15 cellular contexts compared by ENCODE assay signal in genomic region chr1:30046751-30047150, GRCh38.
DNase-seq lines count a peak whose midpoint lies in the region; ATAC-seq, FAIRE-seq and TF ChIP-seq lines count a peak whose summit lies in the region.
"Had no signal": no experiment of that assay in that cellular context is flagged by ENCODE, and none has a peak within 500 bp of the region (broad histone marks: within the 10 kb centered on the region; RNA-seq: fewer than 3 reads in every experiment).

No MANE protein-coding gene starts in this region.

- no peak overlapping the region for H3K23ac ChIP-seq in H9 (ENCODE audit: insufficient read length, low read depth, low read length)

- H3K14ac ChIP-seq in H9 (ENCODE audit: insufficient read depth, low read length) = no peak overlapping the region

- no peaks in the 10 kb centered on the region for H4K20me1 ChIP-seq in H9 (ENCODE audit: control insufficient read depth, insufficient read depth, insufficient read length)
- H4K20me1 ChIP-seq: BLaER1 had no signal

- no peak overlapping the region for H2BK20ac ChIP-seq in H9 (ENCODE audit: low read depth, low read length, poor library complexity, severe bottlenecking)

- TF ChIP-seq CTCF in H9 (conservative IDR thresholded peaks at IDR 0.05) (no peak), coronary artery (IDR thresholded peaks at IDR 0.05) (no peak), stomach (IDR thresholded peaks at IDR 0.05) (no peak)

- no peak overlapping the region for H2AFZ ChIP-seq in H9 (ENCODE audit: low read length)

- H3K4me1 Mint-ChIP-seq in H9 = peaks cover 17 to 21% of the 10 kb centered on the region in 2 experiments

- H3T11ph ChIP-seq in H9 (ENCODE audit: low read length) = no peak overlapping the region

- no peak overlapping the region for H2AK5ac ChIP-seq in H9 (ENCODE audit: insufficient read length, low read length)

- no peak for TF ChIP-seq POLR2A in stomach (IDR thresholded peaks at IDR 0.05)
- TF ChIP-seq POLR2A in GM12892 (IDR thresholded peaks at IDR 0.05; ENCODE audit: low read depth, low read length) = no peak

- H3K4me3 Mint-ChIP-seq in H9 = no peak overlapping the region
- H3K4me3 Mint-ChIP-seq: CD8-positive, alpha-beta memory T cell had no signal

- H3K56ac ChIP-seq in H9 (ENCODE audit: insufficient read length, low read depth, low read length) = no peak overlapping the region

- no peak overlapping the region for H3K18ac ChIP-seq in H9 (ENCODE audit: insufficient read length, low read depth, low read length)

- H3K9me3 ChIP-seq in H9 (ENCODE audit: control insufficient read depth, low read depth, low read length) = no peaks in the 10 kb centered on the region
- peaks cover 0 to 16% (median 6%) of the 10 kb centered on the region in 4 donors for H3K9me3 ChIP-seq in stomach
- H3K9me3 ChIP-seq: A549, Caco-2 had no signal

- no peak overlapping the region for H2BK120ac ChIP-seq in H9 (ENCODE audit: low read depth, low read length, poor library complexity, severe bottlenecking)

- H3K27me3 Mint-ChIP-seq in H9 (ENCODE audit: low read depth) = no peaks in the 10 kb centered on the region

- H2BK5ac ChIP-seq in H9 (ENCODE audit: insufficient read length, low read length) = no peak overlapping the region

- H3K27ac ChIP-seq in H9 (ENCODE audit: insufficient read length, low read depth, low read length) (no peak overlapping the region), coronary artery (no peak overlapping the region), stomach (no peak overlapping the region)
- H3K27ac ChIP-seq: A549, BLaER1 had no signal

- no peak for TF ChIP-seq EP300 in stomach (IDR thresholded peaks at IDR 0.05)

- no peak overlapping the region for H3K4ac ChIP-seq in H9 (ENCODE audit: low read depth, low read length)

- H3K4me3 ChIP-seq in coronary artery = no peak overlapping the region
- H3K4me3 ChIP-seq in stomach = no peak overlapping the region
- H3K4me3 ChIP-seq: A549, BLaER1 had no signal

- no peaks in the 10 kb centered on the region for H3K36me3 ChIP-seq in stomach
- H3K36me3 ChIP-seq: BLaER1 had no signal

- no peak overlapping the region for H4K91ac ChIP-seq in H9 (ENCODE audit: insufficient read length, low read depth, low read length)

- WGBS in H9 (ENCODE audit: extremely low coverage, insufficient read length, low lambda C conversion rate) = no CpG with 5 or more reads among the region's 10 CpGs
- 79 to 91% (median 85%) methylated on average over 9 to 10 of the region's 10 CpGs for WGBS in stomach, 5 donors

- no peak overlapping the region for H3K9ac ChIP-seq in H9 (ENCODE audit: extremely low read depth, insufficient read length, low read length)
- H3K9ac ChIP-seq: BLaER1 had no signal

- H3K9me3 Mint-ChIP-seq in H9 = peaks cover 0 to 5% of the 10 kb centered on the region in 2 experiments; a peak in 3 of 5 replicates

- intact Hi-C loops in stomach (cut with DNase I; ENCODE audit: low total_unique reads) = no loop called here

- H3K79me1 ChIP-seq in H9 (ENCODE audit: insufficient read depth, low read depth, low read length, poor library complexity, severe bottlenecking) = no peaks in the 10 kb centered on the region

- H2BK15ac ChIP-seq in H9 (ENCODE audit: low read depth, low read length) = no peak overlapping the region

- no peak for FAIRE-seq in GM12892 (lab: Jason Lieb, UNC)
- FAIRE-seq: A549 had no signal

- no peak overlapping the region for H4K8ac ChIP-seq in H9 (replicated peaks; ENCODE audit: insufficient read length, low read depth, low read length)

- no peak overlapping the region for H3K4me2 ChIP-seq in H9 (ENCODE audit: insufficient read depth, insufficient read length, low read length)
- H3K4me2 ChIP-seq: A549, BLaER1 had no signal

- no peaks in the 10 kb centered on the region for H3K79me2 ChIP-seq in H9 (ENCODE audit: insufficient read depth, low read length)

- no peaks in the 10 kb centered on the region for H3K23me2 ChIP-seq in H9 (ENCODE audit: insufficient read length, low read depth, low read length, poor library complexity, severe bottlenecking)

- H3K4me1 ChIP-seq in H9 (ENCODE audit: insufficient read depth, low read length) (no peaks in the 10 kb centered on the region), stomach (no peaks in the 10 kb centered on the region)
- H3K4me1 ChIP-seq: A549, BLaER1, Caco-2 had no signal

- H3K27me3 ChIP-seq in H9 (ENCODE audit: insufficient read depth, low read length) = no peaks in the 10 kb centered on the region
- peaks cover 0 to 60% (median 4%) of the 10 kb centered on the region in 3 donors for H3K27me3 ChIP-seq in stomach
- H3K27me3 ChIP-seq: BLaER1 had no signal

- no peak for ATAC-seq in HG03108 (IDR thresholded peaks at IDR 0.05; ENCODE audit: unreplicated experiment)
- ATAC-seq: A549, HCT116 had no signal

- no peak overlapping the region for H4K5ac ChIP-seq in H9 (ENCODE audit: insufficient read length, low read depth, low read length)

- no peak overlapping the region for H2BK12ac ChIP-seq in H9 (ENCODE audit: insufficient read length, low read depth, low read length)

- no peak overlapping the region for H3K27ac Mint-ChIP-seq in H9
- H3K27ac Mint-ChIP-seq: CD8-positive, alpha-beta memory T cell had no signal

- DNase-seq in H9 (peak; percentile 20), coronary artery (ENCODE audit: low spot score) (peak; percentile 61), mesenteric fat pad (ENCODE audit: low spot score) (peak; percentile 68), stomach (peak; percentile 14), GM12892 (ENCODE audit: insufficient read length) (no peak), AG20443 (ENCODE audit: low spot score) (no peak), DMS114 treated with DMSO at 0.1 percent for 48 hours (lab: John Stamatoyannopoulos, UW; ENCODE audit: unreplicated experiment) (no peak)
- DNase-seq: Caco-2; CD8-positive, alpha-beta memory T cell; DMS53; GF-D8 had no signal

- H3K36me3 Mint-ChIP-seq in H9 (ENCODE audit: insufficient read depth in 1 of 3, low read depth in 3 of 3) = no peaks in the 10 kb centered on the region; a peak in 1 of 7 replicates
- H3K36me3 Mint-ChIP-seq: CD8-positive, alpha-beta memory T cell had no signal

Comparison
In these comparisons a context has a peak if more than half of its experiments do, and no peak if none do; other contexts are left out.
1. DNase-seq: peak in H9 (single experiment), coronary artery (single experiment), mesenteric fat pad (single experiment) and stomach (single experiment); none in GM12892 (single experiment), AG20443 (single experiment) and DMS114 treated with DMSO at 0.1 percent for 48 hours (single experiment).